In genomic region chr6:145963216-145964068, GRCh38 we compare ENCODE assay signal across 8 cellular contexts. TPM values are rescaled to one million over a fixed set of nuclear protein-coding genes. Genes with fewer than 3 reads are reported as not detected.
DNase-seq lines count a peak whose midpoint lies in the region; ATAC-seq and TF ChIP-seq lines count a peak whose summit lies in the region.

No MANE protein-coding gene starts in this region.

- H3K4me1 ChIP-seq in SJCRH30 (peaks cover 3% of the 10 kb centered on the region; the same call in 1 of the 2 replicates), right atrium auricular region (peaks cover 0 to 33% of the 10 kb centered on the region in 2 donors), aorta (ENCODE audit: control insufficient read depth in 1 of 2, insufficient read depth in 2 of 2, low read length in 2 of 2) (no peaks in the 10 kb centered on the region)

- WGBS in adipose tissue, 3 donors: 0 to 1% (median 1%) methylated on average over 44 of the region's 44 CpGs
- WGBS in aorta, 2 donors: 0 to 1% methylated on average over 44 of the region's 44 CpGs

- no peak for TF ChIP-seq CTCF in C4-2B (conservative IDR thresholded peaks at IDR 0.05)
- no peak for TF ChIP-seq CTCF in right atrium auricular region (IDR thresholded peaks at IDR 0.05)

- no peaks in the 10 kb centered on the region for H3K27me3 ChIP-seq in SJCRH30
- no peaks in the 10 kb centered on the region for H3K27me3 ChIP-seq in right atrium auricular region
- no peaks in the 10 kb centered on the region for H3K27me3 ChIP-seq in aorta (ENCODE audit: control insufficient read depth in 1 of 2, insufficient read depth in 2 of 2, low read length in 1 of 2)

- H3K4me3 ChIP-seq in SJCRH30 (peak overlapping the region; percentile 91), right atrium auricular region (peak overlapping the region; percentile 75 to 82), aorta (ENCODE audit: low read length in 2 of 2) (peak overlapping the region; percentile 55 to 70)

- ATAC-seq in GM19438 (IDR thresholded peaks at IDR 0.05; ENCODE audit: low read depth, unreplicated experiment) (peak; percentile 37), HG03571 (IDR thresholded peaks at IDR 0.05; ENCODE audit: unreplicated experiment) (peak; percentile 28), aorta (ENCODE audit: low FRiP score) (peak; percentile 79)

- DNase-seq in SJCRH30 (peak; percentile 65 to 72), right atrium auricular region (ENCODE audit: low spot score) (peak; percentile 61), putamen (ENCODE audit: low spot score) (peak; percentile 1), aorta (peak; percentile 73 to 84)

- peak overlapping the region; percentile 74 for H3K27ac ChIP-seq in C4-2B
- H3K27ac ChIP-seq in SJCRH30: peak overlapping the region; percentile 75
- peak overlapping the region; percentile 52 for H3K27ac ChIP-seq in adipose tissue (ENCODE audit: low read depth, low read length)
- H3K27ac ChIP-seq in right atrium auricular region: peak overlapping the region; percentile 88 to 93
- H3K27ac ChIP-seq in aorta (ENCODE audit: low read depth in 1 of 2, low read length in 2 of 2): peak overlapping the region in 1 of 2 donors; percentile 69

- intact Hi-C loops in aorta (cut with DNase I): loop anchor here (5.0 to 10.0 kb wide), 3 partner anchors 149 to 579 kb away; partner anchors contain the start of genes FBXO30 (in 2 of the 2), RAB32 (in 2 of the 2) and EPM2A (in 1 of the 2)

- H3K36me3 ChIP-seq in SJCRH30: 0 out of 2 replicates have a peak, but pooled peaks cover 2% of the 10 kb centered on the region
- no peaks in the 10 kb centered on the region for H3K36me3 ChIP-seq in right atrium auricular region
- H3K36me3 ChIP-seq in aorta (ENCODE audit: control insufficient read depth in 1 of 2, insufficient read depth in 2 of 2, low read length in 1 of 2): no peaks in the 10 kb centered on the region

- H3K9me3 ChIP-seq in SJCRH30 (replicated peaks): no peaks in the 10 kb centered on the region
- no peaks in the 10 kb centered on the region for H3K9me3 ChIP-seq in right atrium auricular region
- no peaks in the 10 kb centered on the region for H3K9me3 ChIP-seq in aorta (ENCODE audit: control insufficient read depth, low read length)

RNA-seq across cellular contexts. Expression of gene SHPRH, which starts 0.7 kb away (rescaled TPM):
- 21.5 and 27.6 TPM in 2 replicates for total RNA-seq in SJCRH30 (2014; rRNA removed; shearing (Covaris generic))
- polyA plus RNA-seq in adipose tissue (1 to 10 TPM; 2.4 to 3.6 (median 3.1) TPM), aorta (1 to 10 TPM; 1.5 to 5.7 TPM)
- total RNA-seq in right atrium auricular region (10 to 100 TPM in 1 of 2 donors, 1 to 10 TPM in 1; 9.7 to 12.7 TPM), aorta (10 to 100 TPM; 22.1 to 33.1 TPM)

Comparison
In these comparisons a context has a peak if more than half of its experiments do, and no peak if none do; other contexts are left out.
1. ATAC-seq: peak in every context shown above with its lines; median percentile 79 in aorta; 37 in GM19438; 28 in HG03571.
2. DNase-seq: peak in every context shown above with its lines; median percentile 78 in aorta; 68 in SJCRH30; 61 in right atrium auricular region; 1 in putamen.